Comparison of ENCODE assay signal across 9 cellular contexts in genomic region chr6:122709922-122710512, GRCh38.
DNase-seq lines count a peak whose midpoint lies in the region; ATAC-seq and TF ChIP-seq lines count a peak whose summit lies in the region.
"Had no signal": no experiment of that assay in that cellular context is flagged by ENCODE, and none has a peak within 500 bp of the region (broad histone marks: within the 10 kb centered on the region; RNA-seq: fewer than 3 reads in every experiment).

No MANE protein-coding gene starts in this region.

- H3K36me3 Mint-ChIP-seq in HFFc6 (ENCODE audit: low read depth): no peaks in the 10 kb centered on the region

- H3K4me3 ChIP-seq in coronary artery: no peak overlapping the region
- H3K4me3 ChIP-seq: testis had no signal

- H3K27ac Mint-ChIP-seq in HFFc6: no peak overlapping the region

- no peak overlapping the region for H3K4me3 Mint-ChIP-seq in HFFc6

- DNase-seq in Kasumi-1 (lab: John Stamatoyannopoulos, UW) (peak; percentile 97 to 98), medulla oblongata (ENCODE audit: extremely low spot score) (peak; percentile 30), HFFc6 (no peak), cerebellar nuclear complex (lab: John Stamatoyannopoulos, UW) (no peak), coronary artery (ENCODE audit: low spot score) (no peak), NCI-H82 treated with DMSO at 0.1 percent for 48 hours (lab: John Stamatoyannopoulos, UW; ENCODE audit: unreplicated experiment) (no peak)
- DNase-seq: testis had no signal

- peaks cover 6% of the 10 kb centered on the region; the same call in 1 of the 2 replicates for H3K4me1 Mint-ChIP-seq in HFFc6 (ENCODE audit: low read depth)

- no peaks in the 10 kb centered on the region for H3K9me3 Mint-ChIP-seq in HFFc6

- H3K27me3 Mint-ChIP-seq in HFFc6 (ENCODE audit: insufficient read depth): no peaks in the 10 kb centered on the region; the same call in 1 of the 2 replicates

- TF ChIP-seq CTCF in HFFc6 (IDR thresholded peaks at IDR 0.05) (no peak), coronary artery (IDR thresholded peaks at IDR 0.05) (no peak)

- peak; percentile 82 for ATAC-seq in GM18858 (IDR thresholded peaks at IDR 0.05; ENCODE audit: unreplicated experiment)
- ATAC-seq in HG02610 (IDR thresholded peaks at IDR 0.05; ENCODE audit: unreplicated experiment): peak; percentile 79

- H3K27ac ChIP-seq in coronary artery: no peak overlapping the region
- H3K27ac ChIP-seq: testis had no signal

Comparison
In these comparisons a context has a peak if more than half of its experiments do, and no peak if none do; other contexts are left out.
1. DNase-seq: peak in Kasumi-1 (2 of 2) and medulla oblongata (single experiment); none in HFFc6 (single experiment), cerebellar nuclear complex (0 of 2), coronary artery (single experiment) and NCI-H82 treated with DMSO at 0.1 percent for 48 hours (single experiment).